ENCODE assay signal across 20 cellular contexts in the genomic region with DNA sequence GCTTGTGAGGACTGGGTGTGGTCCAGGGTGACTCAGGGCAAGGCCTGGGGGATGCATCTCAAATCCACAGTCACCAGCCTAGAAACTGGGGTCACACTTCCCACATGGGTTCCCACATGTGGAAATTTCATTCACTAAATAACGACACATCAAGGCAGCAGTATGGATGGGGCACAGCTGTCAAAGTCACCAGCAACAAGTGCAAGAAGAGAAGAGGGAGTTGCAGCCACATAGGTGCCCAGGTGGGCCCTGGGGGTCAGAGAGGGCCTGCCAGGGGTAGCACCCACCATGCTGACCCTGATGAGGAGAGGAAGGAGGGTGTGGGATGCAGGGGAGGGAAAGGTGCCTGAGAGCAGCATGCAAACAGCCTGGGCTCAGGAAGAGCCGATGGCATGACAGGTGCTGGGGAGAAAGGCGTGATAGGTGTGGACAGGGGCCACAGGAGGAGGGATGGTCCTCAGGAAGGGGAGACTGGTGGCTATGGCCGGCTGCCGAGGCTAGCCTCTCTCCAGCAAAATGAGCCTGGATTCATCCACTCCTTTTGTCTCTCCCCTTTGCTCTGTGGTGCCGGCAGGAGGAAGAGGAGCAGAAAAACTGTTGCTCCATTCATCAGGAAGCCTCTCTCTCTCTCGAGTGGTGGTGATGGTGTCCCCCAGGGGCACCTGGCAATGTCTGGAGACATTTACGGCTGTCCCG. TPM values are rescaled to one million over a fixed set of nuclear protein-coding genes. Genes with fewer than 3 reads are reported as not detected.
DNase-seq lines count a peak whose midpoint lies in the region; ATAC-seq and TF ChIP-seq lines count a peak whose summit lies in the region.
"Had no signal": no experiment of that assay in that cellular context is flagged by ENCODE, and none has a peak within 500 bp of the region (broad histone marks: within the 10 kb centered on the region; RNA-seq: fewer than 3 reads in every experiment).

No MANE protein-coding gene starts in this region.

- DNase-seq in CD4-positive, alpha-beta memory T cell = no peak
- no peak for DNase-seq in naive thymus-derived CD4-positive, alpha-beta T cell
- DNase-seq in inferior parietal cortex (ENCODE audit: extremely low spot score) (no peak), right atrium auricular region (ENCODE audit: low spot score) (no peak)
- DNase-seq: activated CD4-positive, CD25-positive, alpha-beta regulatory T cell treated with anti-CD3 and anti-CD28 coated beads, Interleukin-2, amount 50 U/mL, for 72 hours; activated T-cell treated with anti-CD3 and anti-CD28 coated beads, Interleukin-2, amount 50 U/mL, for 24 hours; AML-193; foreskin melanocyte; MM.1S; NCI-H1694 treated with DMSO at 0.1 percent for 48 hours; NCI-H345; stimulated activated CD4-positive, alpha-beta T cell treated with anti-CD3 and anti-CD28 coated beads, Interleukin-4, amount 100 ng/mL, for 4 hours; stimulated activated CD8-positive, alpha-beta memory T cell treated with anti-CD3 and anti-CD28 coated beads, Interleukin-4, amount 100 ng/mL, for 48 hours had no signal

- H3K4me1 ChIP-seq in BLaER1 (peaks cover 27% of the 10 kb centered on the region), right atrium auricular region (peaks cover 0 to 19% of the 10 kb centered on the region in 2 donors)
- peaks cover 6% of the 10 kb centered on the region for H3K4me1 ChIP-seq in CD4-positive, alpha-beta memory T cell (ENCODE audit: insufficient read depth, low read length)
- peaks cover 0 to 3% of the 10 kb centered on the region in 2 donors for H3K4me1 ChIP-seq in naive thymus-derived CD4-positive, alpha-beta T cell (ENCODE audit: control insufficient read depth in 2 of 2, insufficient read depth in 2 of 2, low read length in 2 of 2)

- no peaks in the 10 kb centered on the region for H4K20me1 ChIP-seq in BLaER1

- H3K9me3 ChIP-seq in BLaER1 (no peaks in the 10 kb centered on the region), right atrium auricular region (no peaks in the 10 kb centered on the region)
- H3K9me3 ChIP-seq in CD4-positive, alpha-beta memory T cell (ENCODE audit: control insufficient read depth in 1 of 2, low read length in 2 of 2) = no peaks in the 10 kb centered on the region
- H3K9me3 ChIP-seq in naive thymus-derived CD4-positive, alpha-beta T cell (ENCODE audit: control insufficient read depth in 2 of 3, low read length in 3 of 3) = no peaks in the 10 kb centered on the region
- H3K9me3 ChIP-seq: left lung, thyroid gland had no signal

- no peak for ATAC-seq in activated T-helper 17 cell treated with anti-CD3 and anti-CD28 coated beads, Interleukin-2, amount 50 U/mL, for 72 hours (replicated peaks)
- ATAC-seq in naive thymus-derived CD4-positive, alpha-beta T cell = no peak
- ATAC-seq in GM21526 (IDR thresholded peaks at IDR 0.05; ENCODE audit: low FRiP score, unreplicated experiment) = no peak
- ATAC-seq: left lung had no signal

- no peak overlapping the region for H3K9ac ChIP-seq in BLaER1

- no peaks in the 10 kb centered on the region for H3K36me3 ChIP-seq in BLaER1
- no peaks in the 10 kb centered on the region for H3K36me3 ChIP-seq in CD4-positive, alpha-beta memory T cell (ENCODE audit: insufficient read depth, low read length)
- H3K36me3 ChIP-seq in naive thymus-derived CD4-positive, alpha-beta T cell (ENCODE audit: control insufficient read depth in 2 of 3, insufficient read depth in 3 of 3, low read length in 3 of 3) = no peaks in the 10 kb centered on the region
- H3K36me3 ChIP-seq in right atrium auricular region = no peaks in the 10 kb centered on the region
- H3K36me3 ChIP-seq: left lung, thyroid gland had no signal

- H3K27ac Mint-ChIP-seq in CD4-positive, alpha-beta memory T cell = peak overlapping the region in 6 of 7 donors; percentile 37 to 83 (median 66)
- H3K27ac Mint-ChIP-seq in activated T-helper 17 cell treated with anti-CD3 and anti-CD28 coated beads, Interleukin-2, amount 50 U/mL, for 72 hours = no peak overlapping the region
- H3K27ac Mint-ChIP-seq in naive thymus-derived CD4-positive, alpha-beta T cell = peak overlapping the region in 7 of 9 donors; percentile 4 to 78 (median 60)
- H3K27ac Mint-ChIP-seq: activated T-cell treated with anti-CD3 and anti-CD28 coated beads, Interleukin-2, amount 50 U/mL, for 24 hours had no signal

- H3K27ac ChIP-seq in BLaER1 (no peak overlapping the region), right atrium auricular region (no peak overlapping the region)
- no peak overlapping the region for H3K27ac ChIP-seq in CD4-positive, alpha-beta memory T cell (ENCODE audit: low read depth, low read length)
- H3K27ac ChIP-seq in naive thymus-derived CD4-positive, alpha-beta T cell (ENCODE audit: low read depth, low read length) = no peak overlapping the region
- H3K27ac ChIP-seq: left lung, RWPE1 had no signal

- H3K4me3 Mint-ChIP-seq in CD4-positive, alpha-beta memory T cell = peak overlapping the region; percentile 48 to 79 (median 70)
- peak overlapping the region; percentile 69 for H3K4me3 Mint-ChIP-seq in activated T-helper 17 cell treated with anti-CD3 and anti-CD28 coated beads, Interleukin-2, amount 50 U/mL, for 72 hours
- peak overlapping the region in 9 of 10 donors; percentile 68 to 86 (median 79) for H3K4me3 Mint-ChIP-seq in naive thymus-derived CD4-positive, alpha-beta T cell

- TF ChIP-seq CTCF in right atrium auricular region (IDR thresholded peaks at IDR 0.05) = no peak

- H3K27me3 ChIP-seq in BLaER1 = no peaks in the 10 kb centered on the region
- H3K27me3 ChIP-seq in CD4-positive, alpha-beta memory T cell (ENCODE audit: insufficient read depth, low read length) = no peaks in the 10 kb centered on the region
- H3K27me3 ChIP-seq in naive thymus-derived CD4-positive, alpha-beta T cell (ENCODE audit: control insufficient read depth in 2 of 2, insufficient read depth in 2 of 2, low read length in 2 of 2) = no peaks in the 10 kb centered on the region
- no peaks in the 10 kb centered on the region for H3K27me3 ChIP-seq in right atrium auricular region
- H3K27me3 ChIP-seq: thyroid gland had no signal

- no peak overlapping the region for H3K4me3 ChIP-seq in BLaER1
- H3K4me3 ChIP-seq in CD4-positive, alpha-beta memory T cell (ENCODE audit: low read length in 2 of 2) = no peak overlapping the region
- no peak overlapping the region for H3K4me3 ChIP-seq in naive thymus-derived CD4-positive, alpha-beta T cell (ENCODE audit: low read length)
- H3K4me3 ChIP-seq in right atrium auricular region = no peak overlapping the region
- H3K4me3 ChIP-seq: left lung, smooth muscle cell, thyroid gland had no signal

- CTCF ChIA-PET in CD4-positive, alpha-beta memory T cell (lab: Charles Lee; ENCODE audit: partially characterized antibody) = no interaction called here
- CTCF ChIA-PET in naive thymus-derived CD4-positive, alpha-beta T cell (lab: Charles Lee) = no interaction called here

- H3K27me3 Mint-ChIP-seq in CD4-positive, alpha-beta memory T cell = peaks cover 0 to 1% of the 10 kb centered on the region in 2 donors
- no peaks in the 10 kb centered on the region for H3K27me3 Mint-ChIP-seq in activated T-helper 17 cell treated with anti-CD3 and anti-CD28 coated beads, Interleukin-2, amount 50 U/mL, for 72 hours
- H3K27me3 Mint-ChIP-seq in naive thymus-derived CD4-positive, alpha-beta T cell = peaks cover 0 to 22% (median 2%) of the 10 kb centered on the region in 5 donors

- H3K36me3 Mint-ChIP-seq in CD4-positive, alpha-beta memory T cell = no peaks in the 10 kb centered on the region
- H3K36me3 Mint-ChIP-seq in activated T-helper 17 cell treated with anti-CD3 and anti-CD28 coated beads, Interleukin-2, amount 50 U/mL, for 72 hours (ENCODE audit: low read depth) = no peaks in the 10 kb centered on the region
- no peaks in the 10 kb centered on the region for H3K36me3 Mint-ChIP-seq in naive thymus-derived CD4-positive, alpha-beta T cell

- H3K9me3 Mint-ChIP-seq in CD4-positive, alpha-beta memory T cell = no peaks in the 10 kb centered on the region
- H3K9me3 Mint-ChIP-seq in activated T-helper 17 cell treated with anti-CD3 and anti-CD28 coated beads, Interleukin-2, amount 50 U/mL, for 72 hours = no peaks in the 10 kb centered on the region
- no peaks in the 10 kb centered on the region for H3K9me3 Mint-ChIP-seq in naive thymus-derived CD4-positive, alpha-beta T cell
- H3K9me3 Mint-ChIP-seq: activated T-cell treated with anti-CD3 and anti-CD28 coated beads, Interleukin-2, amount 50 U/mL, for 24 hours had no signal

- POLR2A ChIA-PET in CD4-positive, alpha-beta memory T cell (lab: Charles Lee; ENCODE audit: partially characterized antibody) = no interaction called here
- POLR2A ChIA-PET in naive thymus-derived CD4-positive, alpha-beta T cell (lab: Charles Lee) = no interaction called here

- intact Hi-C loops in CD4-positive, alpha-beta memory T cell (cut with micrococcal nuclease) = no loop called here
- intact Hi-C loops in naive thymus-derived CD4-positive, alpha-beta T cell (cut with micrococcal nuclease) = loop anchor here (2.0 to 10.0 kb wide), 4 partner anchors 97 to 407 kb away; a partner anchor contains a TSS

- H3K4me2 ChIP-seq in BLaER1 = peak overlapping the region; percentile 96; the same call in 1 of the 2 replicates
- H3K4me2 ChIP-seq: smooth muscle cell had no signal

- H3K4me1 Mint-ChIP-seq in CD4-positive, alpha-beta memory T cell = peaks cover 2 to 10% (median 6%) of the 10 kb centered on the region in 4 donors
- no peaks in the 10 kb centered on the region for H3K4me1 Mint-ChIP-seq in activated T-helper 17 cell treated with anti-CD3 and anti-CD28 coated beads, Interleukin-2, amount 50 U/mL, for 72 hours
- peaks cover 1 to 11% (median 9%) of the 10 kb centered on the region in 7 donors for H3K4me1 Mint-ChIP-seq in naive thymus-derived CD4-positive, alpha-beta T cell

RNA-seq across cellular contexts. Expression of a gene that starts 22.3 kb away (rescaled TPM):
- 10 to 100 TPM; 39.9 to 44.6 TPM for total RNA-seq in CD4-positive, alpha-beta memory T cell
- polyA plus RNA-seq in CD4-positive, alpha-beta memory T cell = 100 to 1,000 TPM; 120 to 145 TPM
- 10 to 100 TPM; 20.5 to 29.2 TPM for total RNA-seq in activated T-helper 17 cell treated with anti-CD3 and anti-CD28 coated beads, Interleukin-2, amount 50 U/mL, for 72 hours
- total RNA-seq in naive thymus-derived CD4-positive, alpha-beta T cell = 10 to 100 TPM; 29.4 to 55.3 (median 43.7) TPM
- polyA plus RNA-seq in naive thymus-derived CD4-positive, alpha-beta T cell = 100 to 1,000 TPM; 115 to 158 TPM
- 10 to 100 TPM; 60.4 to 64.3 TPM for total RNA-seq in right atrium auricular region

RNA-seq across cellular contexts. Expression of a gene that starts 29.4 kb away (rescaled TPM):
- 1 to 10 TPM; 2.1 to 2.7 TPM for total RNA-seq in CD4-positive, alpha-beta memory T cell
- 1 to 10 TPM; 1.7 to 6.3 TPM for polyA plus RNA-seq in CD4-positive, alpha-beta memory T cell
- 1 to 10 TPM; 1.4 to 2.6 TPM for total RNA-seq in activated T-helper 17 cell treated with anti-CD3 and anti-CD28 coated beads, Interleukin-2, amount 50 U/mL, for 72 hours
- total RNA-seq in naive thymus-derived CD4-positive, alpha-beta T cell = 1 to 10 TPM in 4 of 5 experiments, under 1 TPM in 1; 0.98 to 2.7 (median 1.8) TPM
- polyA plus RNA-seq in naive thymus-derived CD4-positive, alpha-beta T cell = 1 to 10 TPM; 2.2 to 2.9 TPM
- total RNA-seq in right atrium auricular region = 1 to 10 TPM; 1.0 to 2.0 TPM
